Comparison of ENCODE assay signal across 8 cellular contexts in genomic region chr1:41802532-41803501, GRCh38.
DNase-seq lines count a peak whose midpoint lies in the region; ATAC-seq lines count a peak whose summit lies in the region.

No MANE protein-coding gene starts in this region.

- no peaks in the 10 kb centered on the region for H3K36me3 ChIP-seq in CD4-positive, alpha-beta memory T cell (ENCODE audit: insufficient read depth, low read length)
- no peaks in the 10 kb centered on the region for H3K36me3 ChIP-seq in subcutaneous abdominal adipose tissue (ENCODE audit: control insufficient read depth in 5 of 5, insufficient read depth in 5 of 5, low read length in 5 of 5)

- H3K4me1 ChIP-seq in CD4-positive, alpha-beta memory T cell (ENCODE audit: insufficient read depth, low read length) = peaks cover 87% of the 10 kb centered on the region
- H3K4me1 ChIP-seq in subcutaneous abdominal adipose tissue (ENCODE audit: control insufficient read depth in 5 of 5, insufficient read depth in 5 of 5, low read length in 5 of 5) = peaks cover 4 to 36% (median 20%) of the 10 kb centered on the region in 5 donors

- CTCF ChIA-PET in CD4-positive, alpha-beta memory T cell (lab: Charles Lee; ENCODE audit: partially characterized antibody) = interaction anchor here (0.8 to 2.6 kb wide), 6 partner anchors 11 to 229 kb away, joined by 3 to 14 read pairs (median 4); no protein-coding TSS in a partner anchor

- peak overlapping the region in 1 of 2 donors; percentile 35 for H3K4me3 ChIP-seq in CD4-positive, alpha-beta memory T cell (ENCODE audit: low read length in 2 of 2)
- H3K4me3 ChIP-seq in subcutaneous abdominal adipose tissue (ENCODE audit: low read depth in 1 of 5, low read length in 5 of 5) = peak overlapping the region in 1 of 5 donors; percentile 35

- peaks cover 72 to 93% (median 82%) of the 10 kb centered on the region in 4 donors for H3K4me1 Mint-ChIP-seq in CD4-positive, alpha-beta memory T cell

- no peaks in the 10 kb centered on the region for H3K9me3 ChIP-seq in CD4-positive, alpha-beta memory T cell (ENCODE audit: control insufficient read depth in 1 of 2, low read length in 2 of 2)
- no peaks in the 10 kb centered on the region for H3K9me3 ChIP-seq in subcutaneous abdominal adipose tissue (ENCODE audit: control insufficient read depth in 5 of 5, low read length in 5 of 5)

- POLR2A ChIA-PET in CD4-positive, alpha-beta memory T cell (lab: Charles Lee; ENCODE audit: partially characterized antibody) = interaction anchor here (0.6 to 6.3 kb wide), 13 partner anchors 8 to 461 kb away, joined by 3 to 35 read pairs (median 6); partner anchors contain the start of gene HIVEP3

- peak overlapping the region; percentile 55 for H3K27ac ChIP-seq in CD4-positive, alpha-beta memory T cell (ENCODE audit: low read depth, low read length)
- peak overlapping the region; percentile 54 for H3K27ac ChIP-seq in subcutaneous abdominal adipose tissue (ENCODE audit: low read depth, low read length)

- H3K9ac ChIP-seq in subcutaneous abdominal adipose tissue (ENCODE audit: low read length in 5 of 5) = peak overlapping the region in 3 of 5 donors; percentile 5 to 16 (median 7)

- peaks cover 0 to 7% of the 10 kb centered on the region in 2 donors for H3K36me3 Mint-ChIP-seq in CD4-positive, alpha-beta memory T cell

- H3K4me3 Mint-ChIP-seq in CD4-positive, alpha-beta memory T cell = peak overlapping the region; percentile 12 to 79 (median 72)

- peak; percentile 32 for ATAC-seq in HG02610 (IDR thresholded peaks at IDR 0.05; ENCODE audit: unreplicated experiment)

- no peaks in the 10 kb centered on the region for H3K27me3 Mint-ChIP-seq in CD4-positive, alpha-beta memory T cell

- peak overlapping the region; percentile 75 to 97 (median 93) for H3K27ac Mint-ChIP-seq in CD4-positive, alpha-beta memory T cell

- no peaks in the 10 kb centered on the region for H3K9me3 Mint-ChIP-seq in CD4-positive, alpha-beta memory T cell

- no peaks in the 10 kb centered on the region for H3K27me3 ChIP-seq in CD4-positive, alpha-beta memory T cell (ENCODE audit: insufficient read depth, low read length)
- H3K27me3 ChIP-seq in subcutaneous abdominal adipose tissue (ENCODE audit: control insufficient read depth in 5 of 5, insufficient read depth in 4 of 5, low read length in 5 of 5) = no peaks in the 10 kb centered on the region

- DNase-seq in CD4-positive, alpha-beta memory T cell = peak; percentile 51 to 64 (median 59)
- DNase-seq in SIG-M5 treated with dmso at 0.1 percent for 504 hours (lab: John Stamatoyannopoulos, UW; ENCODE audit: unreplicated experiment) (peak; percentile 93), head of caudate nucleus (peak; percentile 11 to 79 (median 58)), NCI-H2081 treated with DMSO at 0.1 percent for 48 hours (lab: John Stamatoyannopoulos, UW) (no peak), NCI-H774 (lab: John Stamatoyannopoulos, UW) (no peak), NCI-H226 (no peak)

- intact Hi-C loops in CD4-positive, alpha-beta memory T cell (cut with micrococcal nuclease) = loop anchor here (5.0 kb wide), 1 partner anchor 234 kb away; no protein-coding TSS in a partner anchor
- intact Hi-C loops in head of caudate nucleus (cut with DNase I) = no loop called here

Comparison
In these comparisons a context has a peak if more than half of its experiments do, and no peak if none do; other contexts are left out.
1. DNase-seq: peak in CD4-positive, alpha-beta memory T cell (5 of 5), SIG-M5 treated with dmso at 0.1 percent for 504 hours (single experiment) and head of caudate nucleus (42 of 42); none in NCI-H2081 treated with DMSO at 0.1 percent for 48 hours (single experiment), NCI-H774 (single experiment) and NCI-H226 (single experiment).